In genomic region chr2:126787278-126787677, GRCh38 we compare ENCODE assay signal across 35 cellular contexts.
"Had no signal": no experiment of that assay in that cellular context is flagged by ENCODE, and none has a peak within 500 bp of the region (broad histone marks: within the 10 kb centered on the region; RNA-seq: fewer than 3 reads in every experiment).

No MANE protein-coding gene starts in this region.

- H3K27ac Mint-ChIP-seq: activated B cell treated with CpG ODN at 0.5 μM for 24 hours; activated CD8-positive, alpha-beta T cell treated with anti-CD3 and anti-CD28 coated beads for 36 hours; activated naive CD4-positive, alpha-beta T cell treated with anti-CD3 and anti-CD28 coated beads, Interleukin-2, amount 10 ng/mL, durations not matched to agents 7 days and 5 days; activated naive CD4-positive, alpha-beta T cell treated with anti-CD3 and anti-CD28 coated beads, Interleukin-2, amount 50 U/mL, for 72 hours; activated naive CD8-positive, alpha-beta T cell treated with anti-CD3 and anti-CD28 coated beads, Interleukin-2, amount 10 ng/mL, durations not matched to agents 7 days and 5 days; activated T-helper 1 cell treated with anti-CD3 and anti-CD28 coated beads, Interleukin-12 subunit alpha, Interleukin-12 subunit beta, Interleukin-2, Interleukin-4 antibody, amounts not matched to agents 30 ng/mL and 10 ng/mL and 1 ng/mL, durations not matched to agents 14 hours and 24 hours and 36 hours; activated T-helper 2 cell treated with anti-CD3 and anti-CD28 coated beads, Interferon-gamma antibody, Interleukin-2, Interleukin-4, amounts not matched to agents 10 μg/mL and 5 μg/mL and 100 μg/mL, durations not matched to agents 14 hours and 24 hours and 36 hours; brain; dendritic cell treated with granulocyte-macrophage colony-stimulating factor and Interleukin-4, amounts not matched to agents 40 ng/mL and 50 ng/mL, for 4 days; T-helper 17 cell; T-helper 2 cell treated with Interferon-gamma antibody and Interleukin-4, amounts not matched to agents 5 μg/mL and 100 μg/mL, for 36 hours had no signal

- H3K27ac ChIP-seq: ascending aorta, breast epithelium, cardiac muscle cell, coronary artery, dorsolateral prefrontal cortex, esophagus muscularis mucosa, foreskin keratinocyte, gastrocnemius medialis, WERI-Rb-1 had no signal

- DNase-seq: activated B cell treated with CpG ODN at 0.5 μM for 24 hours; activated CD4-positive, alpha-beta T cell treated with anti-CD3 and anti-CD28 coated beads for 48 hours; activated CD4-positive, alpha-beta T cell treated with anti-CD3 and anti-CD28 coated beads, Interleukin-2, amount 50 U/mL, for 1 hour; activated CD4-positive, alpha-beta T cell treated with anti-CD3 and anti-CD28 coated beads, Interleukin-2, amount 50 U/mL, for 48 hours; activated CD8-positive, alpha-beta memory T cell treated with anti-CD3 and anti-CD28 coated beads for 24 hours; activated CD8-positive, alpha-beta T cell treated with anti-CD3 and anti-CD28 coated beads for 36 hours; activated gamma-delta T cell; activated naive CD4-positive, alpha-beta T cell; activated naive CD4-positive, alpha-beta T cell treated with anti-CD3 and anti-CD28 coated beads, Interleukin-2, amount 10 ng/mL, durations not matched to agents 7 days and 5 days; activated naive CD8-positive, alpha-beta T cell treated with anti-CD3 and anti-CD28 coated beads, Interleukin-2, amount 10 ng/mL, durations not matched to agents 7 days and 5 days; activated T-cell treated with anti-CD3 and anti-CD28 coated beads, Interleukin-2, amount 50 U/mL, for 1 hour; activated T-cell treated with anti-CD3 and anti-CD28 coated beads, Interleukin-2, amount 50 U/mL, for 48 hours; effector memory CD4-positive, alpha-beta T cell; erythroblast; foreskin keratinocyte; gastrocnemius medialis; glutamatergic neuron; T-helper 1 cell; T-helper 17 cell; T1000; WERI-Rb-1 had no signal

- H3K4me3 ChIP-seq: ascending aorta, breast epithelium, cardiac muscle cell, coronary artery, dorsolateral prefrontal cortex, esophagus muscularis mucosa, gastrocnemius medialis had no signal

- H3K36me3 Mint-ChIP-seq: activated naive CD4-positive, alpha-beta T cell treated with anti-CD3 and anti-CD28 coated beads, Interleukin-2, amount 10 ng/mL, durations not matched to agents 7 days and 5 days; activated naive CD4-positive, alpha-beta T cell treated with anti-CD3 and anti-CD28 coated beads, Interleukin-2, amount 50 U/mL, for 72 hours; activated naive CD8-positive, alpha-beta T cell treated with anti-CD3 and anti-CD28 coated beads, Interleukin-2, amount 10 ng/mL, durations not matched to agents 7 days and 5 days; brain had no signal

- H3K4me1 ChIP-seq: ascending aorta, breast epithelium, esophagus muscularis mucosa, foreskin keratinocyte, gastrocnemius medialis had no signal

- H3K9me3 ChIP-seq: ascending aorta, breast epithelium, esophagus muscularis mucosa, gastrocnemius medialis had no signal

- ATAC-seq: activated CD4-positive, CD25-positive, alpha-beta regulatory T cell treated with anti-CD3 and anti-CD28 coated beads, Interleukin-2, amount 50 U/mL, for 24 hours; activated CD8-positive, alpha-beta T cell treated with anti-CD3 and anti-CD28 coated beads for 36 hours; activated naive CD4-positive, alpha-beta T cell treated with anti-CD3 and anti-CD28 coated beads, Interleukin-2, amount 50 U/mL, for 72 hours; foreskin keratinocyte; gastrocnemius medialis; T-helper 17 cell had no signal

- H3K27me3 ChIP-seq: ascending aorta, cardiac muscle cell, foreskin keratinocyte had no signal

- H3K9me3 Mint-ChIP-seq: activated B cell treated with CpG ODN at 0.5 μM for 24 hours; activated CD8-positive, alpha-beta T cell treated with anti-CD3 and anti-CD28 coated beads for 36 hours; activated naive CD4-positive, alpha-beta T cell treated with anti-CD3 and anti-CD28 coated beads, Interleukin-2, amount 10 ng/mL, durations not matched to agents 7 days and 5 days; activated naive CD4-positive, alpha-beta T cell treated with anti-CD3 and anti-CD28 coated beads, Interleukin-2, amount 50 U/mL, for 72 hours; activated naive CD8-positive, alpha-beta T cell treated with anti-CD3 and anti-CD28 coated beads, Interleukin-2, amount 10 ng/mL, durations not matched to agents 7 days and 5 days; activated T-helper 1 cell treated with anti-CD3 and anti-CD28 coated beads, Interleukin-12 subunit alpha, Interleukin-12 subunit beta, Interleukin-2, Interleukin-4 antibody, amounts not matched to agents 30 ng/mL and 10 ng/mL and 1 ng/mL, durations not matched to agents 14 hours and 24 hours and 36 hours; activated T-helper 2 cell treated with anti-CD3 and anti-CD28 coated beads, Interferon-gamma antibody, Interleukin-2, Interleukin-4, amounts not matched to agents 10 μg/mL and 5 μg/mL and 100 μg/mL, durations not matched to agents 14 hours and 24 hours and 36 hours; central memory CD8-positive, alpha-beta T cell; dendritic cell treated with granulocyte-macrophage colony-stimulating factor and Interleukin-4, amounts not matched to agents 40 ng/mL and 50 ng/mL, for 4 days; T-helper 2 cell treated with Interferon-gamma antibody and Interleukin-4, amounts not matched to agents 5 μg/mL and 100 μg/mL, for 36 hours had no signal

- H3K4me3 Mint-ChIP-seq: activated B cell treated with CpG ODN at 0.5 μM for 24 hours; activated CD8-positive, alpha-beta T cell treated with anti-CD3 and anti-CD28 coated beads for 36 hours; activated naive CD4-positive, alpha-beta T cell treated with anti-CD3 and anti-CD28 coated beads, Interleukin-2, amount 10 ng/mL, durations not matched to agents 7 days and 5 days; activated naive CD8-positive, alpha-beta T cell treated with anti-CD3 and anti-CD28 coated beads, Interleukin-2, amount 10 ng/mL, durations not matched to agents 7 days and 5 days; activated T-helper 1 cell treated with anti-CD3 and anti-CD28 coated beads, Interleukin-12 subunit alpha, Interleukin-12 subunit beta, Interleukin-2, Interleukin-4 antibody, amounts not matched to agents 30 ng/mL and 10 ng/mL and 1 ng/mL, durations not matched to agents 14 hours and 24 hours and 36 hours; brain; central memory CD8-positive, alpha-beta T cell; dendritic cell treated with granulocyte-macrophage colony-stimulating factor and Interleukin-4, amounts not matched to agents 40 ng/mL and 50 ng/mL, for 4 days; T-helper 17 cell; T-helper 2 cell treated with Interferon-gamma antibody and Interleukin-4, amounts not matched to agents 5 μg/mL and 100 μg/mL, for 36 hours had no signal

- H3K4me1 Mint-ChIP-seq: activated B cell treated with CpG ODN at 0.5 μM for 24 hours; activated naive CD4-positive, alpha-beta T cell treated with anti-CD3 and anti-CD28 coated beads, Interleukin-2, amount 10 ng/mL, durations not matched to agents 7 days and 5 days; activated naive CD8-positive, alpha-beta T cell treated with anti-CD3 and anti-CD28 coated beads, Interleukin-2, amount 10 ng/mL, durations not matched to agents 7 days and 5 days; central memory CD8-positive, alpha-beta T cell; T-helper 17 cell had no signal

- H3K27me3 Mint-ChIP-seq: activated CD8-positive, alpha-beta T cell treated with anti-CD3 and anti-CD28 coated beads for 36 hours; activated naive CD4-positive, alpha-beta T cell treated with anti-CD3 and anti-CD28 coated beads, Interleukin-2, amount 10 ng/mL, durations not matched to agents 7 days and 5 days had no signal

- H3K36me3 ChIP-seq: ascending aorta, breast epithelium, cardiac muscle cell, esophagus muscularis mucosa, gastrocnemius medialis, WERI-Rb-1 had no signal
